In genomic region chr12:57462307-57463253, GRCh38 we compare ENCODE assay signal across 8 cellular contexts. TPM values are rescaled to one million over a fixed set of nuclear protein-coding genes. Genes with fewer than 3 reads are reported as not detected.
A peak's percentile ranks its signal among the peaks of the same experiment; 100 is the strongest.
DNase-seq lines count a peak whose midpoint lies in the region; ATAC-seq lines count a peak whose summit lies in the region.

No MANE protein-coding gene starts in this region.

- intact Hi-C loops in activated CD4-positive, alpha-beta memory T cell treated with anti-CD3 and anti-CD28 coated beads for 36 hours (cut with micrococcal nuclease): loop anchor here (1.0 kb wide), 2 partner anchors 14 to 182 kb away; no protein-coding TSS in a partner anchor

- peaks cover 4% of the 10 kb centered on the region for H3K27me3 Mint-ChIP-seq in activated CD4-positive, alpha-beta memory T cell treated with anti-CD3 and anti-CD28 coated beads for 36 hours

- H3K27ac Mint-ChIP-seq in activated CD4-positive, alpha-beta memory T cell treated with anti-CD3 and anti-CD28 coated beads for 36 hours: peak overlapping the region; percentile 40

- H3K4me3 Mint-ChIP-seq in activated CD4-positive, alpha-beta memory T cell treated with anti-CD3 and anti-CD28 coated beads for 36 hours: peak overlapping the region; percentile 80

- POLR2A ChIA-PET in activated CD4-positive, alpha-beta memory T cell treated with anti-CD3 and anti-CD28 coated beads for 36 hours (lab: Charles Lee): interaction anchor here (0.9 to 1.4 kb wide), 2 partner anchors 9 to 14 kb away, joined by 3 read pairs; no protein-coding TSS in a partner anchor

- peaks cover 5% of the 10 kb centered on the region for H3K36me3 Mint-ChIP-seq in activated CD4-positive, alpha-beta memory T cell treated with anti-CD3 and anti-CD28 coated beads for 36 hours

- DNase-seq in CMK (ENCODE audit: low read depth): peak; percentile 79
- peak; percentile 89 for DNase-seq in NCI-H748 (lab: John Stamatoyannopoulos, UW; ENCODE audit: unreplicated experiment)
- DNase-seq in activated CD4-positive, alpha-beta memory T cell treated with anti-CD3 and anti-CD28 coated beads for 36 hours: peak; percentile 94
- peak; percentile 85 for DNase-seq in effector CD4-positive, alpha-beta T cell
- DNase-seq in lung microvascular endothelial cell (ENCODE audit: low read depth in 2 of 2): peak; percentile 86
- DNase-seq in stimulated activated CD4-positive, alpha-beta T cell treated with anti-CD3 and anti-CD28 coated beads, TNF-alpha, amount 100 ng/mL, for 4 hours (ENCODE audit: low read depth in 3 of 3): peak; percentile 75 to 84 (median 80)

- peaks cover 44% of the 10 kb centered on the region for H3K4me1 Mint-ChIP-seq in activated CD4-positive, alpha-beta memory T cell treated with anti-CD3 and anti-CD28 coated beads for 36 hours (ENCODE audit: low read depth)

- no peaks in the 10 kb centered on the region for H3K9me3 Mint-ChIP-seq in activated CD4-positive, alpha-beta memory T cell treated with anti-CD3 and anti-CD28 coated beads for 36 hours

- CTCF ChIA-PET in activated CD4-positive, alpha-beta memory T cell treated with anti-CD3 and anti-CD28 coated beads for 36 hours (lab: Charles Lee): interaction anchor here (0.6 to 6.5 kb wide), 20 partner anchors 9 to 250 kb away, joined by 3 to 47 read pairs (median 4); partner anchors contain the start of genes ARHGAP9, INHBE and SHMT2

- peak; percentile 67 for ATAC-seq in GM19397 (IDR thresholded peaks at IDR 0.05; ENCODE audit: unreplicated experiment)
- ATAC-seq in HG03558 (IDR thresholded peaks at IDR 0.05; ENCODE audit: extremely low read depth, unreplicated experiment): peak; percentile 40

RNA-seq across cellular contexts. Expression of gene GLI1, which starts 3.0 kb away (rescaled TPM):
- under 1 TPM in 1 of 2 experiments, not detected in 1; 0.07 TPM for total RNA-seq in activated CD4-positive, alpha-beta memory T cell treated with anti-CD3 and anti-CD28 coated beads for 36 hours
- not detected in 2 replicates for total RNA-seq in lung microvascular endothelial cell

RNA-seq across cellular contexts. Expression of gene INHBE, which starts 7.5 kb away (rescaled TPM):
- under 1 TPM; 0.34 to 0.69 TPM for total RNA-seq in activated CD4-positive, alpha-beta memory T cell treated with anti-CD3 and anti-CD28 coated beads for 36 hours
- not detected in 2 replicates for total RNA-seq in lung microvascular endothelial cell

RNA-seq across cellular contexts. Expression of gene ARHGAP9, which starts 17.1 kb away (rescaled TPM):
- total RNA-seq in activated CD4-positive, alpha-beta memory T cell treated with anti-CD3 and anti-CD28 coated beads for 36 hours: 10 to 100 TPM; 78.9 to 88.4 TPM
- under 0.01 TPM in 1 of 2 replicates, not detected in the other for total RNA-seq in lung microvascular endothelial cell

RNA-seq across cellular contexts. Expression of gene MARS1, which starts 25.3 kb away (rescaled TPM):
- total RNA-seq in activated CD4-positive, alpha-beta memory T cell treated with anti-CD3 and anti-CD28 coated beads for 36 hours: 100 to 1,000 TPM; 354 to 364 TPM
- total RNA-seq in lung microvascular endothelial cell: 63.0 and 123 TPM in 2 replicates

RNA-seq across cellular contexts. Expression of gene INHBC, which starts 28.0 kb away (rescaled TPM):
- not detected for total RNA-seq in activated CD4-positive, alpha-beta memory T cell treated with anti-CD3 and anti-CD28 coated beads for 36 hours
- total RNA-seq in lung microvascular endothelial cell: not detected in 2 replicates

Comparison
In these comparisons a context has a peak if more than half of its experiments do, and no peak if none do; other contexts are left out.
1. Peak in every context shown above with its lines: DNase-seq and ATAC-seq.
2. RNA of gene ARHGAP9, which starts 17.1 kb away (total RNA-seq): 78.9 to 88.4 TPM in activated CD4-positive, alpha-beta memory T cell treated with anti-CD3 and anti-CD28 coated beads for 36 hours; under 0.01 TPM in lung microvascular endothelial cell; every median in the first group is over 10 times any median in the second.